In genomic region chr5:135706474-135706873, GRCh38 we compare ENCODE assay signal across 24 cellular contexts.
"Had no signal": no experiment of that assay in that cellular context is flagged by ENCODE, and none has a peak within 500 bp of the region (broad histone marks: within the 10 kb centered on the region; RNA-seq: fewer than 3 reads in every experiment).

No MANE protein-coding gene starts in this region.

- H3K4me1 ChIP-seq: left ventricle myocardium inferior, right lobe of liver, tibial artery, upper lobe of right lung had no signal

- H3K4me1 Mint-ChIP-seq: naive B cell, natural killer cell had no signal

- H3K4me3 ChIP-seq: heart right ventricle, hepatocyte, left ventricle myocardium inferior, lung, ovary, right atrium auricular region, right lobe of liver, stomach, thoracic aorta, tibial artery, upper lobe of right lung had no signal

- H3K36me3 Mint-ChIP-seq: mesothelial cell of epicardium, naive B cell, natural killer cell had no signal

- H3K4me2 ChIP-seq: hepatocyte had no signal

- H3K27me3 ChIP-seq: hepatocyte, neutrophil, ovary, right atrium auricular region, right lobe of liver, stomach, upper lobe of right lung had no signal

- H3K27ac ChIP-seq: heart right ventricle, hepatocyte, left ventricle myocardium inferior, neutrophil, ovary, right atrium auricular region, right lobe of liver, thoracic aorta, tibial artery, upper lobe of right lung had no signal

- DNase-seq: heart right ventricle; left ventricle myocardium inferior; mesendoderm; naive B cell; natural killer cell; occipital lobe; ovary; right lobe of liver; stimulated activated CD4-positive, alpha-beta T cell treated with anti-CD3 and anti-CD28 coated beads, Interleukin-12 subunit alpha, Interleukin-12 subunit beta, amount 100 ng/mL, for 4 hours; stimulated activated CD4-positive, alpha-beta T cell treated with anti-CD3 and anti-CD28 coated beads, Interleukin-15, amount 100 ng/mL, for 24 hours; stimulated activated CD4-positive, alpha-beta T cell treated with anti-CD3 and anti-CD28 coated beads, Interleukin-2, amount 100 ng/mL, for 24 hours; stimulated activated CD4-positive, alpha-beta T cell treated with anti-CD3 and anti-CD28 coated beads, Interleukin-4, amount 100 ng/mL, for 1 hour; stimulated activated naive CD4-positive, alpha-beta T cell; tibial artery; trophoblast cell; upper lobe of right lung had no signal

- ATAC-seq: heart right ventricle, natural killer cell, right lobe of liver had no signal

- H3K79me2 ChIP-seq: hepatocyte had no signal

- H3K27ac Mint-ChIP-seq: mesothelial cell of epicardium, naive B cell, natural killer cell, progenitor cell of endocrine pancreas had no signal

- H3K36me3 ChIP-seq: heart right ventricle, left ventricle myocardium inferior, neutrophil, ovary, right atrium auricular region, right lobe of liver, stomach, thoracic aorta, tibial artery, upper lobe of right lung had no signal

- H3K4me3 Mint-ChIP-seq: mesothelial cell of epicardium, naive B cell, natural killer cell had no signal

- H2AFZ ChIP-seq: hepatocyte had no signal

- H3K9me3 Mint-ChIP-seq: mesothelial cell of epicardium, naive B cell, natural killer cell had no signal

- H3K9me3 ChIP-seq: heart right ventricle, left ventricle myocardium inferior, neutrophil, ovary, right atrium auricular region, right lobe of liver, stomach, thoracic aorta, tibial artery, upper lobe of right lung had no signal
